8 cellular contexts compared by ENCODE assay signal in genomic region chrX:45710081-45710801, GRCh38.
A peak's percentile ranks its signal among the peaks of the same experiment; 100 is the strongest.
DNase-seq lines count a peak whose midpoint lies in the region; ATAC-seq and TF ChIP-seq lines count a peak whose summit lies in the region.

No MANE protein-coding gene starts in this region.

- TF ChIP-seq CTCF in GM12864 (IDR thresholded peaks at IDR 0.05; ENCODE audit: low read depth, low read length, missing control alignments) (no peak), HCT116 (IDR thresholded peaks at IDR 0.05 in 2 of 3, conservative IDR thresholded peaks at IDR 0.05 in 1 of 3; ENCODE audit: borderline replicate concordance in 1 of 3, insufficient read depth in 1 of 3, low read depth in 2 of 3, low read length in 2 of 3) (no peak), PC-3 (conservative IDR thresholded peaks at IDR 0.05; ENCODE audit: low read depth, low read length) (no peak), nephron progenitor cell (IDR thresholded peaks at IDR 0.05) (no peak)

- H3F3A ChIP-seq in PC-3 (ENCODE audit: low read length, unreplicated experiment), result peaks cover 24% of the 10 kb centered on the region

- peaks cover 1% of the 10 kb centered on the region for H3K36me3 Mint-ChIP-seq in central memory CD8-positive, alpha-beta T cell (ENCODE audit: insufficient read depth)
- H3K36me3 Mint-ChIP-seq in nephron progenitor cell (ENCODE audit: low read depth), result no peaks in the 10 kb centered on the region

- no peak for TF ChIP-seq POLR2A in HCT116 (IDR thresholded peaks at IDR 0.05; ENCODE audit: borderline replicate concordance, extremely low read depth, insufficient read depth, insufficient read length)

- intact Hi-C loops in HCT116 (cut with micrococcal nuclease), result loop anchor here (1.0 to 5.0 kb wide), 6 partner anchors 33 to 617 kb away; no protein-coding TSS in a partner anchor
- intact Hi-C loops in PC-3 (cut with micrococcal nuclease), result loop anchor here (1.0 to 2.0 kb wide), 6 partner anchors 25 to 230 kb away; no protein-coding TSS in a partner anchor

- no peak for TF ChIP-seq RAD21 in HCT116 (IDR thresholded peaks at IDR 0.05; ENCODE audit: low read depth)

- peaks cover 44 to 66% of the 10 kb centered on the region in 2 experiments for H3K4me1 ChIP-seq in HCT116 (ENCODE audit: control insufficient read depth in 1 of 2, insufficient read depth in 2 of 2, low read length in 2 of 2)
- peaks cover 62% of the 10 kb centered on the region for H3K4me1 ChIP-seq in PC-3 (ENCODE audit: insufficient read depth, low read length)

- H3K9me3 ChIP-seq in HCT116 (ENCODE audit: control insufficient read depth in 1 of 2, insufficient read depth in 1 of 2, low read depth in 1 of 2, low read length in 2 of 2) (no peaks in the 10 kb centered on the region), PC-3 (ENCODE audit: low read length) (no peaks in the 10 kb centered on the region)

- H3K79me2 ChIP-seq in HCT116 (ENCODE audit: insufficient read depth, low read length) (peaks cover 15% of the 10 kb centered on the region), PC-3 (ENCODE audit: low read length) (peaks cover 20% of the 10 kb centered on the region)

- H3K9me3 Mint-ChIP-seq in central memory CD8-positive, alpha-beta T cell, result no peaks in the 10 kb centered on the region
- peaks cover 37% of the 10 kb centered on the region for H3K9me3 Mint-ChIP-seq in nephron progenitor cell

- RAD21 ChIA-PET in HCT116 (lab: Charles Lee; ENCODE audit: low non-redundant PET in 1 of 2, low total read pairs in 2 of 2, uncharacterized antibody in 2 of 2, unreplicated experiment in 2 of 2), result interaction anchor here (0.9 to 1.3 kb wide), 3 partner anchors 32 to 388 kb away, joined by 3 to 4 read pairs (median 3); no protein-coding TSS in a partner anchor

- H3K27ac ChIP-seq in HCT116 (ENCODE audit: low read depth, low read length), result peak overlapping the region; percentile 99
- peak overlapping the region; percentile 100 for H3K27ac ChIP-seq in PC-3 (ENCODE audit: low read length)

- POLR2A ChIA-PET in HCT116 (lab: Charles Lee), result interaction anchor here (0.6 to 2.9 kb wide), 16 partner anchors 7 to 231 kb away, joined by 3 to 15 read pairs (median 4); no protein-coding TSS in a partner anchor
- POLR2A ChIA-PET in PC-3 (lab: Charles Lee; ENCODE audit: unreplicated experiment), result interaction anchor here (0.6 to 1.6 kb wide), 10 partner anchors 10 to 550 kb away, joined by 3 to 29 read pairs (median 6); no protein-coding TSS in a partner anchor

- H3K4me1 Mint-ChIP-seq in central memory CD8-positive, alpha-beta T cell, result peaks cover 21% of the 10 kb centered on the region
- peaks cover 5% of the 10 kb centered on the region for H3K4me1 Mint-ChIP-seq in nephron progenitor cell

- H3K4me2 ChIP-seq in HCT116 (ENCODE audit: low read length) (peak overlapping the region; percentile 56), PC-3 (ENCODE audit: low read length) (peak overlapping the region; percentile 65)

- ATAC-seq in HCT116 (peak; percentile 87), PC-3 (peak; percentile 68)
- ATAC-seq in central memory CD8-positive, alpha-beta T cell (replicated peaks; ENCODE audit: extremely low read depth, poor library complexity, severe bottlenecking), result peak; percentile 24

- H3K4me3 ChIP-seq in GM12864 (ENCODE audit: low read depth, low read length) (no peak overlapping the region), HCT116 (replicated peaks in 1 of 2; ENCODE audit: low read depth in 1 of 2, low read length in 2 of 2) (no peak overlapping the region), PC-3 (ENCODE audit: low read length) (no peak overlapping the region)

- H3K4me3 Mint-ChIP-seq in central memory CD8-positive, alpha-beta T cell, result no peak overlapping the region
- H3K4me3 Mint-ChIP-seq in nephron progenitor cell, result no peak overlapping the region

- H3K27ac Mint-ChIP-seq in central memory CD8-positive, alpha-beta T cell (ENCODE audit: low read depth), result peak overlapping the region; percentile 91
- H3K27ac Mint-ChIP-seq in nephron progenitor cell, result no peak overlapping the region

- H3K36me3 ChIP-seq in HCT116 (ENCODE audit: control insufficient read depth in 1 of 2, insufficient read depth in 2 of 2, low read length in 2 of 2) (peaks cover 0 to 25% of the 10 kb centered on the region in 2 experiments; a peak in 1 of 4 replicates), PC-3 (ENCODE audit: low read depth, low read length) (no peaks in the 10 kb centered on the region)

- H3K9ac ChIP-seq in HCT116 (ENCODE audit: low read length) (peak overlapping the region; percentile 71), PC-3 (ENCODE audit: low read length) (peak overlapping the region; percentile 91)

- CTCF ChIA-PET in HCT116 (lab: Charles Lee), result interaction anchor here (0.8 to 1.6 kb wide), 5 partner anchors 11 to 698 kb away, joined by 3 to 7 read pairs (median 5); no protein-coding TSS in a partner anchor
- CTCF ChIA-PET in PC-3 (lab: Charles Lee), result interaction anchor here (1.0 kb wide), 1 partner anchor 195 kb away, joined by 3 read pairs; no protein-coding TSS in a partner anchor

- DNase-seq in GM12864 (ENCODE audit: low read depth), result peak; percentile 49
- DNase-seq in HCT116 (ENCODE audit: low read depth, low spot score), result peak; percentile 99
- DNase-seq in PC-3, result peak; percentile 96
- no peak for DNase-seq in central memory CD8-positive, alpha-beta T cell (ENCODE audit: low spot score in 2 of 2)
- peak; percentile 28 to 30 for DNase-seq in stimulated activated CD8-positive, alpha-beta memory T cell treated with anti-CD3 and anti-CD28 coated beads, Interleukin-2, amount 100 ng/mL, for 48 hours (ENCODE audit: low read depth in 2 of 2)
- no peak for DNase-seq in COLO668 (lab: John Stamatoyannopoulos, UW; ENCODE audit: unreplicated experiment)
- no peak for DNase-seq in nephron progenitor cell
- no peak for DNase-seq in NCI-H2107 (lab: John Stamatoyannopoulos, UW)

- H2AFZ ChIP-seq in HCT116 (ENCODE audit: low read depth, low read length, poor library complexity, severe bottlenecking) (no peak overlapping the region), PC-3 (ENCODE audit: low read length) (no peak overlapping the region)

- H3K9me2 ChIP-seq in HCT116 (ENCODE audit: insufficient read depth) (no peaks in the 10 kb centered on the region), PC-3 (replicated peaks; ENCODE audit: low read length) (no peaks in the 10 kb centered on the region)

- H3K27me3 Mint-ChIP-seq in central memory CD8-positive, alpha-beta T cell, result no peaks in the 10 kb centered on the region
- no peaks in the 10 kb centered on the region for H3K27me3 Mint-ChIP-seq in nephron progenitor cell (ENCODE audit: low read depth, poor library complexity)

- H4K20me1 ChIP-seq in HCT116 (ENCODE audit: insufficient read depth) (no peaks in the 10 kb centered on the region), PC-3 (ENCODE audit: low read length) (no peaks in the 10 kb centered on the region)

- BruUV-seq in HCT116 (replicated peaks; lab: Mats Ljungman, UMichigan) (no TSS peak), PC-3 (replicated peaks; lab: Mats Ljungman, UMichigan) (TSS peak; percentile 32)

- H3K27me3 ChIP-seq in HCT116 (ENCODE audit: insufficient read depth, low read length) (no peaks in the 10 kb centered on the region), PC-3 (ENCODE audit: low read length) (no peaks in the 10 kb centered on the region)

TF ChIP-seq in HCT116, 20 proteins besides CTCF, POLR2A, EP300 and RAD21:
- TF ChIP-seq TCF7L2 (IDR thresholded peaks at IDR 0.05; ENCODE audit: borderline replicate concordance, extremely low read depth, insufficient read depth, insufficient read length) (peak; percentile 29), POLR2AphosphoS5 (IDR thresholded peaks at IDR 0.05; ENCODE audit: low read depth, low read length) (no peak)

Comparison
In these comparisons a context has a peak if more than half of its experiments do, and no peak if none do; other contexts are left out.
1. DNase-seq: peak in GM12864 (single experiment), HCT116 (single experiment), PC-3 (single experiment) and stimulated activated CD8-positive, alpha-beta memory T cell treated with anti-CD3 and anti-CD28 coated beads, Interleukin-2, amount 100 ng/mL, for 48 hours (2 of 2); none in central memory CD8-positive, alpha-beta T cell (0 of 2), COLO668 (single experiment), nephron progenitor cell (single experiment) and NCI-H2107 (single experiment).
2. ATAC-seq: peak in every context shown above with its lines; median percentile 87 in HCT116; 68 in PC-3; 24 in central memory CD8-positive, alpha-beta T cell.